Comparison of ENCODE assay signal across 12 cellular contexts in genomic region chr12:122842505-122843405, GRCh38. TPM values are rescaled to one million over a fixed set of nuclear protein-coding genes. Genes with fewer than 3 reads are reported as not detected.
DNase-seq lines count a peak whose midpoint lies in the region; ATAC-seq and TF ChIP-seq lines count a peak whose summit lies in the region.
"Had no signal": no experiment of that assay in that cellular context is flagged by ENCODE, and none has a peak within 500 bp of the region (broad histone marks: within the 10 kb centered on the region; RNA-seq: fewer than 3 reads in every experiment).

No MANE protein-coding gene starts in this region.

- H3K9me3 ChIP-seq in CD4-positive, alpha-beta T cell (ENCODE audit: control insufficient read depth, low read length) = no peaks in the 10 kb centered on the region
- no peaks in the 10 kb centered on the region for H3K9me3 ChIP-seq in heart left ventricle
- H3K9me3 ChIP-seq in MG63 = no peaks in the 10 kb centered on the region
- no peaks in the 10 kb centered on the region for H3K9me3 ChIP-seq in BE2C
- H3K9me3 ChIP-seq: SJCRH30 had no signal

- TF ChIP-seq CTCF in CD4-positive, alpha-beta T cell (IDR thresholded peaks at IDR 0.05) = no peak
- no peak for TF ChIP-seq CTCF in heart left ventricle (IDR thresholded peaks at IDR 0.05)
- no peak for TF ChIP-seq CTCF in osteocyte (IDR thresholded peaks at IDR 0.05)
- TF ChIP-seq CTCF in BE2C (IDR thresholded peaks at IDR 0.05; ENCODE audit: low read depth, low read length) = no peak

- WGBS in heart left ventricle, 4 donors = 64 to 80% (median 78%) methylated on average over 12 to 22 of the region's 22 CpGs

- H3K27me3 ChIP-seq in CD4-positive, alpha-beta T cell (ENCODE audit: control insufficient read depth, insufficient read depth, low read length) = no peaks in the 10 kb centered on the region
- H3K27me3 ChIP-seq in heart left ventricle (no peaks in the 10 kb centered on the region), MG63 (no peaks in the 10 kb centered on the region), BE2C (no peaks in the 10 kb centered on the region; the same call in 1 of the 2 replicates)
- H3K27me3 ChIP-seq: SJCRH30 had no signal

- ATAC-seq in CD4-positive, alpha-beta T cell (ENCODE audit: poor library complexity) = no peak
- peak in 3 of 4 donors; percentile 3 to 20 (median 13) for ATAC-seq in heart left ventricle
- ATAC-seq in GM18520 (IDR thresholded peaks at IDR 0.05; ENCODE audit: unreplicated experiment) = no peak
- ATAC-seq: natural killer cell treated with Interleukin-12 subunit alpha and Interleukin-12 subunit beta and Interleukin-15 and Interleukin-18, amount 100 ng/mL, for 72 hours had no signal

- H3K36me3 ChIP-seq in heart left ventricle (no peaks in the 10 kb centered on the region), MG63 (no peaks in the 10 kb centered on the region), BE2C (no peaks in the 10 kb centered on the region)
- H3K36me3 ChIP-seq: SJCRH30 had no signal

- peak overlapping the region; percentile 62 for H3K27ac Mint-ChIP-seq in CD4-positive, alpha-beta T cell
- H3K27ac Mint-ChIP-seq in osteocyte (ENCODE audit: unreplicated experiment) = peak overlapping the region; percentile 23
- H3K27ac Mint-ChIP-seq: natural killer cell treated with Interleukin-12 subunit alpha and Interleukin-12 subunit beta and Interleukin-15 and Interleukin-18, amount 100 ng/mL, for 72 hours had no signal

- intact Hi-C loops in CD4-positive, alpha-beta T cell (cut with DNase I, micrococcal nuclease) = no loop called here
- intact Hi-C loops in heart left ventricle (cut with DNase I) = loop anchor here in 2 of 10 donors (5.0 to 10.0 kb wide), 2 partner anchors 48 to 50 kb away; no protein-coding TSS in a partner anchor

- H3K4me3 ChIP-seq in heart left ventricle (no peak overlapping the region), MG63 (no peak overlapping the region), BE2C (ENCODE audit: low read depth, low read length) (no peak overlapping the region)
- H3K4me3 ChIP-seq: SJCRH30 had no signal

- H3K4me1 Mint-ChIP-seq in CD4-positive, alpha-beta T cell (ENCODE audit: low read depth) = peaks cover 27% of the 10 kb centered on the region
- H3K4me1 Mint-ChIP-seq in osteocyte (ENCODE audit: unreplicated experiment) = peaks cover 27% of the 10 kb centered on the region

- H3K4me1 ChIP-seq in heart left ventricle (peaks cover 0 to 47% (median 27%) of the 10 kb centered on the region in 12 donors), BE2C (no peaks in the 10 kb centered on the region)

- no peaks in the 10 kb centered on the region for H3K9me3 Mint-ChIP-seq in CD4-positive, alpha-beta T cell
- no peaks in the 10 kb centered on the region for H3K9me3 Mint-ChIP-seq in osteocyte (ENCODE audit: unreplicated experiment)
- H3K9me3 Mint-ChIP-seq: natural killer cell treated with Interleukin-12 subunit alpha and Interleukin-12 subunit beta and Interleukin-15 and Interleukin-18, amount 100 ng/mL, for 72 hours had no signal

- CTCF ChIA-PET in CD4-positive, alpha-beta T cell (lab: Charles Lee) = interaction anchor here (0.9 kb wide), 1 partner anchor 49 kb away, joined by 3 read pairs; no protein-coding TSS in a partner anchor

- H3K27ac ChIP-seq in CD4-positive, alpha-beta T cell (ENCODE audit: low read depth, low read length) = no peak overlapping the region
- peak overlapping the region; percentile 11 to 98 (median 86) for H3K27ac ChIP-seq in heart left ventricle

- no peaks in the 10 kb centered on the region for H3K27me3 Mint-ChIP-seq in CD4-positive, alpha-beta T cell
- H3K27me3 Mint-ChIP-seq in osteocyte (ENCODE audit: unreplicated experiment) = no peaks in the 10 kb centered on the region
- H3K27me3 Mint-ChIP-seq: natural killer cell treated with Interleukin-12 subunit alpha and Interleukin-12 subunit beta and Interleukin-15 and Interleukin-18, amount 100 ng/mL, for 72 hours had no signal

- TF ChIP-seq POLR2A in heart left ventricle (IDR thresholded peaks at IDR 0.05) = no peak

- peaks cover 10% of the 10 kb centered on the region for H3K36me3 Mint-ChIP-seq in CD4-positive, alpha-beta T cell (ENCODE audit: low read depth)
- H3K36me3 Mint-ChIP-seq in osteocyte (ENCODE audit: unreplicated experiment) = no peaks in the 10 kb centered on the region
- H3K36me3 Mint-ChIP-seq: natural killer cell treated with Interleukin-12 subunit alpha and Interleukin-12 subunit beta and Interleukin-15 and Interleukin-18, amount 100 ng/mL, for 72 hours had no signal

- POLR2A ChIA-PET in CD4-positive, alpha-beta T cell (lab: Charles Lee) = no interaction called here

- H3K4me3 Mint-ChIP-seq in CD4-positive, alpha-beta T cell = no peak overlapping the region
- no peak overlapping the region for H3K4me3 Mint-ChIP-seq in osteocyte (ENCODE audit: unreplicated experiment)
- H3K4me3 Mint-ChIP-seq: natural killer cell treated with Interleukin-12 subunit alpha and Interleukin-12 subunit beta and Interleukin-15 and Interleukin-18, amount 100 ng/mL, for 72 hours had no signal

- no peak for DNase-seq in CD4-positive, alpha-beta T cell
- peak; percentile 34 for DNase-seq in astrocyte of the hippocampus (ENCODE audit: low read depth, low spot score)
- no peak for DNase-seq in heart left ventricle
- DNase-seq in osteocyte (ENCODE audit: extremely low spot score, unreplicated experiment) = peak; percentile 84
- DNase-seq in MG63 = no peak
- no peak for DNase-seq in BE2C
- DNase-seq in MV-4-11 (lab: John Stamatoyannopoulos, UW) = no peak
- DNase-seq: activated T-cell treated with anti-CD3 and anti-CD28 coated beads, Interleukin-2, amount 50 U/mL, for 48 hours; MM.1S had no signal

RNA-seq across cellular contexts. Expression of gene HIP1R, which starts 7.5 kb away (rescaled TPM):
- 100 to 1,000 TPM; 184 to 185 TPM for total RNA-seq in CD4-positive, alpha-beta T cell
- total RNA-seq in heart left ventricle (10 to 100 TPM; 14.9 to 49.5 (median 19.6) TPM), osteocyte (26.0 and 31.3 TPM in 2 replicates)
- polyA plus RNA-seq in heart left ventricle = 10 to 100 TPM; 19.1 to 31.4 TPM
- 6.4 and 14.8 TPM in 2 replicates for total RNA-seq in MG63 (2014; rRNA removed; shearing (Covaris generic); ENCODE audit: low replicate concordance)
- 0.85 TPM for polyA plus RNA-seq in BE2C (2012; ENCODE audit: insufficient read depth, insufficient read length, low read depth)

RNA-seq across cellular contexts. Expression of gene VPS37B, which starts 53.2 kb away (rescaled TPM):
- total RNA-seq in CD4-positive, alpha-beta T cell = 100 to 1,000 TPM in 1 of 2 experiments, 10 to 100 TPM in 1; 97.7 to 104 TPM
- total RNA-seq in heart left ventricle (10 to 100 TPM; 14.5 to 51.2 (median 22.7) TPM), osteocyte (27.5 and 29.9 TPM in 2 replicates)
- polyA plus RNA-seq in heart left ventricle = 10 to 100 TPM; 17.4 to 21.7 TPM
- 15.0 and 21.4 TPM in 2 replicates for total RNA-seq in MG63 (2014; rRNA removed; shearing (Covaris generic); ENCODE audit: low replicate concordance)
- polyA plus RNA-seq in BE2C (2012; ENCODE audit: insufficient read depth, insufficient read length, low read depth) = 34.9 TPM

Comparison
In these comparisons a context has a peak if more than half of its experiments do, and no peak if none do; other contexts are left out.
1. ATAC-seq: peak in heart left ventricle (3 of 4); none in CD4-positive, alpha-beta T cell (single experiment) and GM18520 (single experiment).
2. DNase-seq: peak in astrocyte of the hippocampus (single experiment) and osteocyte (single experiment); none in CD4-positive, alpha-beta T cell (0 of 10), heart left ventricle (0 of 5), MG63 (single experiment), BE2C (single experiment) and MV-4-11 (single experiment).